Comparison of ENCODE assay signal across 9 cellular contexts in genomic region chr17:40552806-40553693, GRCh38. TPM values are rescaled to one million over a fixed set of nuclear protein-coding genes. Genes with fewer than 3 reads are reported as not detected.
DNase-seq lines count a peak whose midpoint lies in the region; ATAC-seq and TF ChIP-seq lines count a peak whose summit lies in the region.
"Had no signal": no experiment of that assay in that cellular context is flagged by ENCODE, and none has a peak within 500 bp of the region (broad histone marks: within the 10 kb centered on the region; RNA-seq: fewer than 3 reads in every experiment).

No MANE protein-coding gene starts in this region.

- H3K9me3 Mint-ChIP-seq in HFFc6 (no peaks in the 10 kb centered on the region), immature natural killer cell (no peaks in the 10 kb centered on the region)
- no peaks in the 10 kb centered on the region for H3K9me3 Mint-ChIP-seq in activated T-cell treated with anti-CD3 and anti-CD28 coated beads, Interleukin-2, amount 50 U/mL, for 4 hours
- no peaks in the 10 kb centered on the region for H3K9me3 Mint-ChIP-seq in stimulated activated naive B cell treated with anti-CD40 and anti-IgM and Interleukin-4, amounts not matched to agents 10 μg/mL and 1 μg/mL and 100 μg/mL, for 72 hours
- H3K9me3 Mint-ChIP-seq: nephron progenitor cell had no signal

- peaks cover 73% of the 10 kb centered on the region for H3K4me1 Mint-ChIP-seq in HFFc6 (ENCODE audit: low read depth)
- H3K4me1 Mint-ChIP-seq in activated T-cell treated with anti-CD3 and anti-CD28 coated beads, Interleukin-2, amount 50 U/mL, for 4 hours (ENCODE audit: low read depth), result peaks cover 94% of the 10 kb centered on the region
- peaks cover 19 to 82% of the 10 kb centered on the region in 2 donors for H3K4me1 Mint-ChIP-seq in immature natural killer cell
- H3K4me1 Mint-ChIP-seq in stimulated activated naive B cell treated with anti-CD40 and anti-IgM and Interleukin-4, amounts not matched to agents 10 μg/mL and 1 μg/mL and 100 μg/mL, for 72 hours, result peaks cover 92 to 100% of the 10 kb centered on the region in 2 donors

- peak; percentile 3 to 4 for ATAC-seq in activated T-cell treated with anti-CD3 and anti-CD28 coated beads, Interleukin-2, amount 50 U/mL, for 4 hours
- peak; percentile 7 to 14 for ATAC-seq in stimulated activated naive B cell treated with anti-CD40 and anti-IgM and Interleukin-4, amounts not matched to agents 10 μg/mL and 1 μg/mL and 100 μg/mL, for 72 hours (replicated peaks)
- ATAC-seq in GM19023 (IDR thresholded peaks at IDR 0.05; ENCODE audit: unreplicated experiment) (no peak), HG03439 (IDR thresholded peaks at IDR 0.05; ENCODE audit: unreplicated experiment) (no peak)

- peak overlapping the region; percentile 100 for H3K27ac Mint-ChIP-seq in HFFc6
- peak overlapping the region in 4 of 6 donors; percentile 70 to 91 (median 80) for H3K27ac Mint-ChIP-seq in immature natural killer cell
- H3K27ac Mint-ChIP-seq in stimulated activated naive B cell treated with anti-CD40 and anti-IgM and Interleukin-4, amounts not matched to agents 10 μg/mL and 1 μg/mL and 100 μg/mL, for 72 hours, result peak overlapping the region; percentile 100
- H3K27ac Mint-ChIP-seq: nephron progenitor cell had no signal

- H3K27me3 Mint-ChIP-seq in HFFc6 (ENCODE audit: insufficient read depth), result peaks cover 9% of the 10 kb centered on the region
- H3K27me3 Mint-ChIP-seq in activated T-cell treated with anti-CD3 and anti-CD28 coated beads, Interleukin-2, amount 50 U/mL, for 4 hours (ENCODE audit: low read depth), result no peaks in the 10 kb centered on the region
- H3K27me3 Mint-ChIP-seq in immature natural killer cell (ENCODE audit: low read depth in 3 of 3), result peaks cover 4 to 9% (median 7%) of the 10 kb centered on the region in 3 donors
- H3K27me3 Mint-ChIP-seq in stimulated activated naive B cell treated with anti-CD40 and anti-IgM and Interleukin-4, amounts not matched to agents 10 μg/mL and 1 μg/mL and 100 μg/mL, for 72 hours, result peaks cover 0 to 4% of the 10 kb centered on the region in 2 donors

- TF ChIP-seq CTCF in HFFc6 (IDR thresholded peaks at IDR 0.05), result no peak

- DNase-seq in HFFc6 (no peak), immature natural killer cell (no peak), D341Med (ENCODE audit: low spot score) (no peak), NCI-H2196 treated with DMSO at 0.1 percent for 48 hours (lab: John Stamatoyannopoulos, UW; ENCODE audit: unreplicated experiment) (no peak)
- DNase-seq in activated T-cell treated with anti-CD3 and anti-CD28 coated beads, Interleukin-2, amount 50 U/mL, for 4 hours, result no peak
- DNase-seq in stimulated activated naive B cell treated with anti-CD40 and anti-IgM and Interleukin-4, amounts not matched to agents 10 μg/mL and 1 μg/mL and 100 μg/mL, for 72 hours, result no peak
- DNase-seq: nephron progenitor cell had no signal

- H3K36me3 Mint-ChIP-seq in HFFc6 (ENCODE audit: low read depth), result peaks cover 8% of the 10 kb centered on the region; the same call in 1 of the 2 replicates
- H3K36me3 Mint-ChIP-seq in activated T-cell treated with anti-CD3 and anti-CD28 coated beads, Interleukin-2, amount 50 U/mL, for 4 hours (ENCODE audit: insufficient read depth), result peaks cover 48% of the 10 kb centered on the region
- H3K36me3 Mint-ChIP-seq in immature natural killer cell, result peaks cover 0 to 3% (median 0%) of the 10 kb centered on the region in 3 donors
- peaks cover 62 to 72% of the 10 kb centered on the region in 2 donors for H3K36me3 Mint-ChIP-seq in stimulated activated naive B cell treated with anti-CD40 and anti-IgM and Interleukin-4, amounts not matched to agents 10 μg/mL and 1 μg/mL and 100 μg/mL, for 72 hours

- H3K4me3 Mint-ChIP-seq in HFFc6 (peak overlapping the region; percentile 88), immature natural killer cell (peak overlapping the region in 4 of 5 donors; percentile 71 to 82 (median 78))
- H3K4me3 Mint-ChIP-seq in activated T-cell treated with anti-CD3 and anti-CD28 coated beads, Interleukin-2, amount 50 U/mL, for 4 hours, result no peak overlapping the region
- H3K4me3 Mint-ChIP-seq in stimulated activated naive B cell treated with anti-CD40 and anti-IgM and Interleukin-4, amounts not matched to agents 10 μg/mL and 1 μg/mL and 100 μg/mL, for 72 hours, result peak overlapping the region; percentile 72 to 75
- H3K4me3 Mint-ChIP-seq: nephron progenitor cell had no signal

RNA-seq across cellular contexts. Expression of gene CCR7, which starts 12.2 kb away (rescaled TPM):
- not detected for total RNA-seq in HFFc6 (2021; fragmentation: NEBNext Ultra II Directional; extraction: Animal tissue kit (Norgen Biotek cat#: 25700))
- total RNA-seq in activated T-cell treated with anti-CD3 and anti-CD28 coated beads, Interleukin-2, amount 50 U/mL, for 4 hours, result 100 to 1,000 TPM in 2 of 3 donors, 10 to 100 TPM in 1; 77.3 to 109 (median 108) TPM
- 10 to 100 TPM; 29.6 to 50.9 (median 43.2) TPM for polyA plus RNA-seq in immature natural killer cell

RNA-seq across cellular contexts. Expression of gene TNS4, which starts 51.6 kb away (rescaled TPM):
- total RNA-seq in HFFc6 (2021; fragmentation: NEBNext Ultra II Directional; extraction: Animal tissue kit (Norgen Biotek cat#: 25700)), result under 1 TPM in 1 of 6 experiments, not detected in 5; 0.17 TPM
- 1 to 10 TPM; 3.9 to 4.7 (median 4.1) TPM for total RNA-seq in activated T-cell treated with anti-CD3 and anti-CD28 coated beads, Interleukin-2, amount 50 U/mL, for 4 hours
- under 1 TPM in 1 of 3 donors, not detected in 2; 0.12 TPM for polyA plus RNA-seq in immature natural killer cell

Comparison
In these comparisons a context has a peak if more than half of its experiments do, and no peak if none do; other contexts are left out.
1. ATAC-seq: peak in activated T-cell treated with anti-CD3 and anti-CD28 coated beads, Interleukin-2, amount 50 U/mL, for 4 hours (2 of 2) and stimulated activated naive B cell treated with anti-CD40 and anti-IgM and Interleukin-4, amounts not matched to agents 10 μg/mL and 1 μg/mL and 100 μg/mL, for 72 hours (2 of 2); none in GM19023 (single experiment) and HG03439 (single experiment).
2. RNA of gene CCR7, which starts 12.2 kb away (total RNA-seq): 77.3 to 109 TPM in activated T-cell treated with anti-CD3 and anti-CD28 coated beads, Interleukin-2, amount 50 U/mL, for 4 hours; not detected in HFFc6; every median in the first group is over 10 times any median in the second.
3. RNA of gene TNS4, which starts 51.6 kb away (total RNA-seq): 3.9 to 4.7 TPM in activated T-cell treated with anti-CD3 and anti-CD28 coated beads, Interleukin-2, amount 50 U/mL, for 4 hours; 0.17 TPM in HFFc6; every median in the first group is over 4 times any median in the second.
4. Peak in every context shown above with its lines, with median percentiles within 50 percentile points of each other: H3K27ac Mint-ChIP-seq.